ENCODE assay signal across 26 cellular contexts in genomic region chr5:166200532-166200931, GRCh38.
"Had no signal": no experiment of that assay in that cellular context is flagged by ENCODE, and none has a peak within 500 bp of the region (broad histone marks: within the 10 kb centered on the region; RNA-seq: fewer than 3 reads in every experiment).

No MANE protein-coding gene starts in this region.

- H3K4me3 ChIP-seq: colonic mucosa, coronary artery, dorsolateral prefrontal cortex, esophagus muscularis mucosa, esophagus squamous epithelium, gastrocnemius medialis, gastroesophageal sphincter, heart left ventricle, heart right ventricle had no signal

- FAIRE-seq: colon, endothelial cell of umbilical vein had no signal

- H3K27me3 ChIP-seq: colonic mucosa, dorsolateral prefrontal cortex, esophagus muscularis mucosa, esophagus squamous epithelium, foreskin keratinocyte, gastrocnemius medialis, gastroesophageal sphincter, heart left ventricle, heart right ventricle had no signal

- H3K9me3 ChIP-seq: colonic mucosa, esophagus muscularis mucosa, esophagus squamous epithelium, gastrocnemius medialis, gastroesophageal sphincter had no signal

- H3K27ac ChIP-seq: colonic mucosa, coronary artery, dorsolateral prefrontal cortex, epithelial cell of prostate, esophagus muscularis mucosa, esophagus squamous epithelium, foreskin keratinocyte, gastrocnemius medialis, gastroesophageal sphincter, heart left ventricle, heart right ventricle had no signal

- ATAC-seq: effector memory CD8-positive, alpha-beta T cell; esophagus mucosa; foreskin keratinocyte; gastrocnemius medialis; gastroesophageal sphincter; heart left ventricle; heart right ventricle had no signal

- H3K36me3 ChIP-seq: colonic mucosa, esophagus muscularis mucosa, esophagus squamous epithelium, gastrocnemius medialis, gastroesophageal sphincter, heart left ventricle, heart right ventricle had no signal

- H3K4me1 ChIP-seq: colonic mucosa, esophagus muscularis mucosa, esophagus squamous epithelium, foreskin keratinocyte, gastrocnemius medialis, gastroesophageal sphincter, heart left ventricle, heart right ventricle had no signal

- DNase-seq: colonic mucosa; cortex of kidney; dermis blood vessel endothelial cell; dorsolateral prefrontal cortex; effector CD4-positive, alpha-beta T cell; effector CD8-positive, alpha-beta T cell; effector memory CD4-positive, alpha-beta T cell; effector memory CD8-positive, alpha-beta T cell; endodermal cell; erythroblast; esophagus squamous epithelium; foreskin fibroblast; foreskin keratinocyte; foreskin melanocyte; gastrocnemius medialis; glutamatergic neuron; head of caudate nucleus; heart left ventricle; heart right ventricle had no signal
